Comparison of ENCODE assay signal across 19 cellular contexts in the genomic region with DNA sequence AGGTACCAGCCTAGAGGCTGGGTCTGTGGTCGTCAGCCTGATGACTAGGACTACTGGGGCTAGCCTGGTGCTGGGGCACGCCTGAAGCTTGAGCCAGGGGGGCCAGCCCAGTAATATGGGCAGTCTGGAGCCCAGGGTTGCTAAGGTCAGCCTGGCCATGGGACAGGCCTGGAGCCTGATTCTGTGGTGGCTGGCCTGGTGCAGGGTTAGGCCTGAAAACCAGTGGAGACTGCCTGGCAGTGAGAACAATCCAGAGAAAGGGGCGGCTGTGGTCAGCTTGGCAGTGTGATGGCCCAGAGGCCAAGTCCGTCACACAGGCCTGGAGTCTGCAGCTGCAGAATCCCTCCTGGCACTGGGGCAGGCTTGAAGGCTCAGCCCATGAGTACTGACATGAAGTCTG.
"Had no signal": no experiment of that assay in that cellular context is flagged by ENCODE, and none has a peak within 500 bp of the region (broad histone marks: within the 10 kb centered on the region; RNA-seq: fewer than 3 reads in every experiment).

No MANE protein-coding gene starts in this region.

- H3K27ac ChIP-seq: coronary artery, gastrocnemius medialis, heart right ventricle, ovary, right atrium auricular region, testis, tibial nerve had no signal

- H3K27me3 Mint-ChIP-seq: stimulated activated naive CD8-positive, alpha-beta T cell treated with anti-CD3 and anti-CD28 coated beads, Interleukin-15, Interleukin-2, amounts not matched to agents 100 ng/mL and 50 ng/mL, for 24 hours had no signal

- H3K4me3 Mint-ChIP-seq: endodermal cell; natural killer cell; neural crest cell; stimulated activated naive CD8-positive, alpha-beta T cell treated with anti-CD3 and anti-CD28 coated beads, Interleukin-15, Interleukin-2, amounts not matched to agents 100 ng/mL and 50 ng/mL, for 24 hours had no signal

- H3K4me3 ChIP-seq: coronary artery, gastrocnemius medialis, heart right ventricle, mucosa of descending colon, ovary, right atrium auricular region, smooth muscle cell, testis, tibial nerve had no signal

- H3K27me3 ChIP-seq: gastrocnemius medialis, heart right ventricle, ovary, right atrium auricular region, testis, tibial nerve had no signal

- DNase-seq: effector CD4-positive, alpha-beta T cell; endodermal cell; erythroblast; gastrocnemius medialis; heart right ventricle; hypothalamus; mucosa of descending colon; natural killer cell; nucleus accumbens; ovary; stimulated activated CD4-positive, alpha-beta T cell treated with anti-CD3 and anti-CD28 coated beads, Interleukin-2, amount 100 ng/mL, for 48 hours; testis had no signal

- H3K9me3 ChIP-seq: gastrocnemius medialis, ovary, testis had no signal

- H3K4me1 ChIP-seq: gastrocnemius medialis, heart right ventricle, right atrium auricular region, testis, tibial nerve had no signal

- H3K27ac Mint-ChIP-seq: endodermal cell; natural killer cell; stimulated activated naive CD8-positive, alpha-beta T cell treated with anti-CD3 and anti-CD28 coated beads, Interleukin-15, Interleukin-2, amounts not matched to agents 100 ng/mL and 50 ng/mL, for 24 hours had no signal

- H3K9me3 Mint-ChIP-seq: stimulated activated naive CD8-positive, alpha-beta T cell treated with anti-CD3 and anti-CD28 coated beads, Interleukin-15, Interleukin-2, amounts not matched to agents 100 ng/mL and 50 ng/mL, for 24 hours had no signal

- H3K4me2 ChIP-seq: smooth muscle cell had no signal

- ATAC-seq: gastrocnemius medialis, heart right ventricle, left lobe of liver, mucosa of descending colon, natural killer cell had no signal

- H3K36me3 ChIP-seq: gastrocnemius medialis, heart right ventricle, ovary, right atrium auricular region, tibial nerve had no signal

- H3K4me1 Mint-ChIP-seq: natural killer cell, neural crest cell had no signal
